ENCODE assay signal across 22 cellular contexts in the genomic region with DNA sequence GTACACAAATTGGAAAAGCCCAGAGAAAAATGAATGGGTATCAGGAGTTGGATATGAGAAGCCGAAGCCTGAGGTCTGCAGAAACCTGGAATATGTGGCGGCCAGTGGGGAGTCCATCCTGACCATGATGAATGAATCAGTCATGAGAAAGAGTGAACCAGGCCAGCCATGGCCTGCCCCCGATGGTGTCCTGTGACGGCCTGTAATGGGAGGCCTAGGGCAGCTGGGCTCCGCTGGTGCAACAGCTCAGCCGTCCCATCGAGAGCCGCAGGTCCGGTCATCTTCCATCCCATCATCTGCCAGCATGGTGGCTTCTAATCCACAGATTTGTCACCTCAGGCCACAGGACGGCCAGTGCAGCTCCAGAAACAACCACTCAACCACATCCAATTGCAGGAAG.
"Had no signal": no experiment of that assay in that cellular context is flagged by ENCODE, and none has a peak within 500 bp of the region (broad histone marks: within the 10 kb centered on the region; RNA-seq: fewer than 3 reads in every experiment).

No MANE protein-coding gene starts in this region.

- DNase-seq: naive thymus-derived CD4-positive, alpha-beta T cell; natural killer cell; occipital lobe; pancreas; retina; right cardiac atrium; right lobe of liver; sigmoid colon; small intestine; stimulated activated CD4-positive, alpha-beta T cell treated with anti-CD3 and anti-CD28 coated beads, Interleukin-15, amount 100 ng/mL, for 24 hours; stimulated activated CD4-positive, alpha-beta T cell treated with anti-CD3 and anti-CD28 coated beads, Interleukin-2, amount 100 ng/mL, for 24 hours; stimulated activated CD4-positive, alpha-beta T cell treated with anti-CD3 and anti-CD28 coated beads, Interleukin-2, amount 100 ng/mL, for 48 hours; stimulated activated CD4-positive, alpha-beta T cell treated with anti-CD3 and anti-CD28 coated beads, Interleukin-4, amount 100 ng/mL, for 24 hours; stimulated activated naive B cell treated with anti-CD40 and anti-IgM and Interleukin-4, amounts not matched to agents 10 μg/mL and 1 μg/mL and 100 μg/mL, for 72 hours; stimulated activated naive CD4-positive, alpha-beta T cell treated with Interleukin-2 at 50 U/mL for 16 hours; stomach; thyroid gland; trophoblast cell; upper lobe of left lung had no signal

- H3K4me3 Mint-ChIP-seq: natural killer cell; nephron; neural progenitor cell; stimulated activated effector memory CD8-positive, alpha-beta T cell treated with anti-CD3 and anti-CD28 coated beads, Interleukin-12 subunit alpha, Interleukin-12 subunit beta, amount 100 ng/mL, for 72 hours; stimulated activated naive B cell treated with anti-CD40 and anti-IgM and Interleukin-4, amounts not matched to agents 10 μg/mL and 1 μg/mL and 100 μg/mL, for 72 hours had no signal

- ATAC-seq: naive thymus-derived CD4-positive, alpha-beta T cell; natural killer cell; pancreas; right cardiac atrium; right lobe of liver; stimulated activated effector memory CD8-positive, alpha-beta T cell treated with anti-CD3 and anti-CD28 coated beads, Interleukin-12 subunit alpha, Interleukin-12 subunit beta, amount 100 ng/mL, for 72 hours; stimulated activated naive B cell treated with anti-CD40 and anti-IgM and Interleukin-4, amounts not matched to agents 10 μg/mL and 1 μg/mL and 100 μg/mL, for 72 hours had no signal

- H3K9me3 Mint-ChIP-seq: natural killer cell had no signal

- H3K36me3 Mint-ChIP-seq: natural killer cell; neural progenitor cell; stimulated activated effector memory CD8-positive, alpha-beta T cell treated with anti-CD3 and anti-CD28 coated beads, Interleukin-12 subunit alpha, Interleukin-12 subunit beta, amount 100 ng/mL, for 72 hours had no signal

- H3K4me1 Mint-ChIP-seq: nephron; neural progenitor cell; stimulated activated naive B cell treated with anti-CD40 and anti-IgM and Interleukin-4, amounts not matched to agents 10 μg/mL and 1 μg/mL and 100 μg/mL, for 72 hours had no signal

- H3K27ac Mint-ChIP-seq: natural killer cell; nephron; neural progenitor cell; stimulated activated effector memory CD8-positive, alpha-beta T cell treated with anti-CD3 and anti-CD28 coated beads, Interleukin-12 subunit alpha, Interleukin-12 subunit beta, amount 100 ng/mL, for 72 hours; stimulated activated naive B cell treated with anti-CD40 and anti-IgM and Interleukin-4, amounts not matched to agents 10 μg/mL and 1 μg/mL and 100 μg/mL, for 72 hours had no signal
